ENCODE assay signal across 8 cellular contexts in the genomic region with DNA sequence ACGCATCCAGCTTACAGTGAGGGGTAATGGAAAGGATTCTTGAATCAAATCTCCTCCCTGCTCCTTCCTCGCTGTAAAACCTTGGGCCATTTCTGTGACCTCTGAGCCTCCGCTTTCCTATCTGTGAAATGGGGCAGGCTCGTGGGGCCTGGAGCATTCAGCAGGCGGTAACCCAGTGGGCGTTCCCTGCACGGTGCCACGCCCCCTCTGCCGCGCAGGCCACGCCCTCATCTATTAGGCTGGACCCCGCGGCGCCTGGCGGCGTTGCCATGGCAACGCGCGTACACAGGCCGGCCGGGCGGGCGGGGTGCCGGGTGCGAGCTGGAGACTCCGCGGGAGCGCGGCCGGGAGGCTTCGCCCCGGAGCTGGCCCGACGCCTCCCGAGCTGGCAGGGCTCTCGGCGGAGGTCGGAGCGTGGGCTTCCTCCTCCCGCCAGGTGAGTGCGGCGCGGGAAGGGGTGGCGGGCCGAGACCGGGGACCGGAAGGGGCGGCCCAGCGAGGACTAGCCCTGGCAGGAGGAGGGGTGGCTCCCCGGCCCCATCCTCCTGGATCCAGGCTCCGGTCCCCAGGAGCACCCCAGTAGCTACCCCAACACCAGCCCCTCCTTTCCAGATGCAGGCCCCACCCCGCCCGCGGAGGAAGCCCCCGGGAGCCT. TPM values are rescaled to one million over a fixed set of nuclear protein-coding genes. Genes with fewer than 3 reads are reported as not detected.
A peak's percentile ranks its signal among the peaks of the same experiment; 100 is the strongest.
DNase-seq lines count a peak whose midpoint lies in the region; ATAC-seq and TF ChIP-seq lines count a peak whose summit lies in the region.

A gene (plus strand): TSS at position 264 of the 655 bp plus-strand sequence. CDS start 4,562 bp downstream, outside the sequence.

- H3K36me3 ChIP-seq in HEK293 (ENCODE audit: control insufficient read depth in 2 of 2, insufficient read depth in 1 of 2, low read length in 2 of 2): no peaks in the 10 kb centered on the region
- no peaks in the 10 kb centered on the region for H3K36me3 ChIP-seq in neural progenitor cell

- no peaks in the 10 kb centered on the region for H4K20me1 ChIP-seq in neural progenitor cell (ENCODE audit: low read depth)

- H3K9me3 Mint-ChIP-seq in activated T-helper 17 cell treated with anti-CD3 and anti-CD28 coated beads, Interleukin-2, amount 50 U/mL, for 72 hours: no peaks in the 10 kb centered on the region
- H3K9me3 Mint-ChIP-seq in neural progenitor cell: peaks cover 8% of the 10 kb centered on the region
- H3K9me3 Mint-ChIP-seq in type B pancreatic cell: no peaks in the 10 kb centered on the region

- H3K27ac ChIP-seq in HEK293 (ENCODE audit: extremely low read depth, low read depth, low read length) (no peak within 1 kb of the TSS), neural progenitor cell (no peak within 1 kb of the TSS)

- H3K4me1 ChIP-seq in HEK293 (ENCODE audit: control insufficient read depth, insufficient read depth, low read length) (no peaks in the 10 kb centered on the region), neural progenitor cell (peaks cover 14% of the 10 kb centered on the region)

- H3K9ac ChIP-seq in neural progenitor cell: peak within 1 kb of the TSS; percentile 29

- H3K27me3 Mint-ChIP-seq in activated T-helper 17 cell treated with anti-CD3 and anti-CD28 coated beads, Interleukin-2, amount 50 U/mL, for 72 hours: peaks cover 54% of the 10 kb centered on the region
- peaks cover 10% of the 10 kb centered on the region for H3K27me3 Mint-ChIP-seq in neural progenitor cell (ENCODE audit: insufficient read depth, low read depth)
- H3K27me3 Mint-ChIP-seq in type B pancreatic cell: peaks cover 21% of the 10 kb centered on the region

- H3K79me2 ChIP-seq in neural progenitor cell (ENCODE audit: low read depth): no peaks in the 10 kb centered on the region

- no peaks in the 10 kb centered on the region for H3K9me3 ChIP-seq in HEK293 (ENCODE audit: control insufficient read depth, insufficient read depth, low read depth, low read length)
- H3K9me3 ChIP-seq in neural progenitor cell (ENCODE audit: low read depth): no peaks in the 10 kb centered on the region

- POLR2A ChIA-PET in HEK293 (lab: Yijun Ruan, JAX): interaction anchor here (0.6 kb wide), 1 partner anchor 8 kb away, joined by 4 read pairs; no protein-coding TSS in a partner anchor

- no peak for ATAC-seq in activated T-helper 17 cell treated with anti-CD3 and anti-CD28 coated beads, Interleukin-2, amount 50 U/mL, for 72 hours (replicated peaks)
- ATAC-seq in HG02870 (IDR thresholded peaks at IDR 0.05; ENCODE audit: unreplicated experiment): no peak

- peak within 1 kb of the TSS; percentile 99 for H2AFZ ChIP-seq in neural progenitor cell (replicated peaks)

- H3K4me3 ChIP-seq in AG09309 (ENCODE audit: control insufficient read depth, low read depth, low read length): peak within 1 kb of the TSS; percentile 13
- H3K4me3 ChIP-seq in HEK293 (ENCODE audit: low read depth, low read length): peak within 1 kb of the TSS; percentile 38
- peak within 1 kb of the TSS; percentile 72 for H3K4me3 ChIP-seq in neural progenitor cell

- DNase-seq in AG09309 (ENCODE audit: low read depth): no peak
- DNase-seq in NCI-H69 (lab: John Stamatoyannopoulos, UW): peak; percentile 90
- DNase-seq in fibroblast of the conjunctiva (ENCODE audit: low read depth): peak; percentile 40
- peak; percentile 92 for DNase-seq in neural progenitor cell (ENCODE audit: low spot score)
- peak; percentile 78 for DNase-seq in type B pancreatic cell (ENCODE audit: extremely low spot score, unreplicated experiment)

- peak within 1 kb of the TSS; percentile 55 for H3K4me3 Mint-ChIP-seq in activated T-helper 17 cell treated with anti-CD3 and anti-CD28 coated beads, Interleukin-2, amount 50 U/mL, for 72 hours
- peak within 1 kb of the TSS; percentile 90 for H3K4me3 Mint-ChIP-seq in neural progenitor cell
- H3K4me3 Mint-ChIP-seq in type B pancreatic cell: peak within 1 kb of the TSS; percentile 87

- no peak for TF ChIP-seq CTCF in AG09309 (IDR thresholded peaks at IDR 0.05; ENCODE audit: control insufficient read depth, insufficient read depth, low read depth, low read length, missing control alignments)
- no peak for TF ChIP-seq CTCF in HEK293 (tag by site-specific recombination; IDR thresholded peaks at IDR 0.05)
- TF ChIP-seq CTCF in neural progenitor cell (IDR thresholded peaks at IDR 0.05): no peak
- no peak for TF ChIP-seq CTCF in type B pancreatic cell (conservative IDR thresholded peaks at IDR 0.05)

- H3K36me3 Mint-ChIP-seq in activated T-helper 17 cell treated with anti-CD3 and anti-CD28 coated beads, Interleukin-2, amount 50 U/mL, for 72 hours (ENCODE audit: low read depth): peaks cover 6% of the 10 kb centered on the region
- H3K36me3 Mint-ChIP-seq in neural progenitor cell (no peaks in the 10 kb centered on the region), type B pancreatic cell (peaks cover 3% of the 10 kb centered on the region)

- H3K4me2 ChIP-seq in neural progenitor cell: peak within 1 kb of the TSS; percentile 90

- CTCF ChIA-PET in HEK293 (lab: Yijun Ruan, JAX): interaction anchor here (0.6 to 2.9 kb wide), 6 partner anchors 12 to 118 kb away, joined by 3 to 10 read pairs (median 4); no protein-coding TSS in a partner anchor

- peaks cover 13% of the 10 kb centered on the region for H3F3A ChIP-seq in neural progenitor cell (ENCODE audit: low read depth)

- peaks cover 4% of the 10 kb centered on the region for H3K27me3 ChIP-seq in neural progenitor cell

- peaks cover 17% of the 10 kb centered on the region for H3K4me1 Mint-ChIP-seq in activated T-helper 17 cell treated with anti-CD3 and anti-CD28 coated beads, Interleukin-2, amount 50 U/mL, for 72 hours
- peaks cover 41% of the 10 kb centered on the region for H3K4me1 Mint-ChIP-seq in neural progenitor cell
- peaks cover 39% of the 10 kb centered on the region for H3K4me1 Mint-ChIP-seq in type B pancreatic cell (ENCODE audit: unreplicated experiment)

- H3K27ac Mint-ChIP-seq in activated T-helper 17 cell treated with anti-CD3 and anti-CD28 coated beads, Interleukin-2, amount 50 U/mL, for 72 hours: no peak within 1 kb of the TSS
- peak within 1 kb of the TSS; percentile 80 for H3K27ac Mint-ChIP-seq in neural progenitor cell
- peak within 1 kb of the TSS; percentile 75 for H3K27ac Mint-ChIP-seq in type B pancreatic cell

TF ChIP-seq in HEK293, 187 proteins besides CTCF, POLR2A, EP300 and RAD21 (continues in another document):
- TF ChIP-seq ZNF155 (tag by site-specific recombination; IDR thresholded peaks at IDR 0.05): no peak
- no peak for TF ChIP-seq ZNF175 (tag by site-specific recombination; IDR thresholded peaks at IDR 0.05)
- TF ChIP-seq, protein P1, sequence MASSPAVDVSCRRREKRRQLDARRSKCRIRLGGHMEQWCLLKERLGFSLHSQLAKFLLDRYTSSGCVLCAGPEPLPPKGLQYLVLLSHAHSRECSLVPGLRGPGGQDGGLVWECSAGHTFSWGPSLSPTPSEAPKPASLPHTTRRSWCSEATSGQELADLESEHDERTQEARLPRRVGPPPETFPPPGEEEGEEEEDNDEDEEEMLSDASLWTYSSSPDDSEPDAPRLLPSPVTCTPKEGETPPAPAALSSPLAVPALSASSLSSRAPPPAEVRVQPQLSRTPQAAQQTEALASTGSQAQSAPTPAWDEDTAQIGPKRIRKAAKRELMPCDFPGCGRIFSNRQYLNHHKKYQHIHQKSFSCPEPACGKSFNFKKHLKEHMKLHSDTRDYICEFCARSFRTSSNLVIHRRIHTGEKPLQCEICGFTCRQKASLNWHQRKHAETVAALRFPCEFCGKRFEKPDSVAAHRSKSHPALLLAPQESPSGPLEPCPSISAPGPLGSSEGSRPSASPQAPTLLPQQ (tag by site-specific recombination; IDR thresholded peaks at IDR 0.05): 0 out of 2 replicates have a peak, but pooled peaks have one; percentile 13
- no peak for TF ChIP-seq ZNF211 (tag by site-specific recombination; IDR thresholded peaks at IDR 0.05; ENCODE audit: low read depth)
- peak; percentile 63; the same call in 1 of the 2 replicates for TF ChIP-seq SP7 (tag by site-specific recombination; IDR thresholded peaks at IDR 0.05)
- no peak for TF ChIP-seq PRDM1 (tag by site-specific recombination; IDR thresholded peaks at IDR 0.05)
- TF ChIP-seq ZFHX2 (tag by site-specific recombination; conservative IDR thresholded peaks at IDR 0.05): no peak; the same call in none of the 2 replicates
- peak; percentile 36; the same call in 1 of the 2 replicates for TF ChIP-seq ZEB2 (tag by site-specific recombination; IDR thresholded peaks at IDR 0.05)
- TF ChIP-seq ZNF521 (tag by site-specific recombination; IDR thresholded peaks at IDR 0.05): no peak
- TF ChIP-seq ZNF670 (tag by site-specific recombination; IDR thresholded peaks at IDR 0.05; ENCODE audit: low read depth): no peak
- TF ChIP-seq GLIS2 (tag by site-specific recombination; IDR thresholded peaks at IDR 0.05): peak; percentile 48; the same call in 1 of the 2 replicates
- no peak; the same call in 1 of the 2 replicates for TF ChIP-seq ZNF623 (tag by site-specific recombination; IDR thresholded peaks at IDR 0.05)
- TF ChIP-seq, protein P2, sequence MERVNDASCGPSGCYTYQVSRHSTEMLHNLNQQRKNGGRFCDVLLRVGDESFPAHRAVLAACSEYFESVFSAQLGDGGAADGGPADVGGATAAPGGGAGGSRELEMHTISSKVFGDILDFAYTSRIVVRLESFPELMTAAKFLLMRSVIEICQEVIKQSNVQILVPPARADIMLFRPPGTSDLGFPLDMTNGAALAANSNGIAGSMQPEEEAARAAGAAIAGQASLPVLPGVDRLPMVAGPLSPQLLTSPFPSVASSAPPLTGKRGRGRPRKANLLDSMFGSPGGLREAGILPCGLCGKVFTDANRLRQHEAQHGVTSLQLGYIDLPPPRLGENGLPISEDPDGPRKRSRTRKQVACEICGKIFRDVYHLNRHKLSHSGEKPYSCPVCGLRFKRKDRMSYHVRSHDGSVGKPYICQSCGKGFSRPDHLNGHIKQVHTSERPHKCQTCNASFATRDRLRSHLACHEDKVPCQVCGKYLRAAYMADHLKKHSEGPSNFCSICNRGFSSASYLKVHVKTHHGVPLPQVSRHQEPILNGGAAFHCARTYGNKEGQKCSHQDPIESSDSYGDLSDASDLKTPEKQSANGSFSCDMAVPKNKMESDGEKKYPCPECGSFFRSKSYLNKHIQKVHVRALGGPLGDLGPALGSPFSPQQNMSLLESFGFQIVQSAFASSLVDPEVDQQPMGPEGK (tag by site-specific recombination; IDR thresholded peaks at IDR 0.05): peak; percentile 57
- peak; percentile 96 for TF ChIP-seq ZNF10 (tag by site-specific recombination; IDR thresholded peaks at IDR 0.05)
- TF ChIP-seq ZNF366 (tag by site-specific recombination; conservative IDR thresholded peaks at IDR 0.05): no peak
- TF ChIP-seq ZNF23 (tag by site-specific recombination; IDR thresholded peaks at IDR 0.05; ENCODE audit: borderline replicate concordance): no peak

RNA-seq across cellular contexts. Expression of the gene that starts here (rescaled TPM):
- not detected for total RNA-seq in activated T-helper 17 cell treated with anti-CD3 and anti-CD28 coated beads, Interleukin-2, amount 50 U/mL, for 72 hours
- 2.9 and 9.1 TPM in 2 replicates for total RNA-seq in neural progenitor cell (ENCODE audit: low replicate concordance)
- 0.93 and 3.8 TPM in 2 replicates for total RNA-seq in type B pancreatic cell (ENCODE audit: low replicate concordance)

Comparison
In these comparisons a context has a peak if more than half of its experiments do, and no peak if none do; other contexts are left out.
1. H3K4me3 ChIP-seq: peak in every context shown above with its lines; median percentile 72 in neural progenitor cell; 38 in HEK293; 13 in AG09309.